ENCODE assay signal across 1 cellular context in genomic region chr2:232292395-232293154, GRCh38.
TF ChIP-seq lines count a peak whose summit lies in the region.

No MANE protein-coding gene starts in this region.

TF ChIP-seq in HEK293, 187 proteins besides CTCF, POLR2A, EP300 and RAD21 (continued from another document):
- TF ChIP-seq ZNF26 (tag by site-specific recombination; IDR thresholded peaks at IDR 0.05) (no peak), ZNF600 (tag by site-specific recombination; IDR thresholded peaks at IDR 0.05) (no peak), ZNF18 (tag by site-specific recombination; IDR thresholded peaks at IDR 0.05) (no peak), HOXA7 (CRISPR knock-in tag; IDR thresholded peaks at IDR 0.05; ENCODE audit: borderline replicate concordance) (no peak), ZNF558 (tag by site-specific recombination; IDR thresholded peaks at IDR 0.05) (no peak), ZNF404 (tag by site-specific recombination; IDR thresholded peaks at IDR 0.05) (no peak), ZNF140 (tag by site-specific recombination; IDR thresholded peaks at IDR 0.05) (no peak)
